ENCODE assay signal across 13 cellular contexts in the genomic region with DNA sequence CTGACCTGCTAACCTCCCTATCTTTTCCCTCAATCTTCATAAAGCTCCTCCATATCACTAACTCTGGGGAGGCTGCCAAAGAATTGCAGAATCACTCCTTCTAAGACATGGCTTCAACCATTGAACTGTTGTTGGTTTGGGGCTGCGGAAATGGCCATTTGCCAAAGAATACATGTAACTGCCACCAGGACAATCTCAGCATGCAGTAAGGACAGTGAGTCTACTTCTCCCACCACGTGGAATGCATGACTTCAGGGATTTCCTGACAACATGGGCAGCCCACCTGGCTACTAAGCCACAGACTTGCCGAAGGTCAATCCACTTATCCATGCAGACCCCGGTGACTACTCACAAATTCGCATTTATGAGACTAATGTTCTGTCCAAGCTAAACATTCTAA.
"Had no signal": no experiment of that assay in that cellular context is flagged by ENCODE, and none has a peak within 500 bp of the region (broad histone marks: within the 10 kb centered on the region; RNA-seq: fewer than 3 reads in every experiment).

No MANE protein-coding gene starts in this region.

- H3K27me3 Mint-ChIP-seq: activated naive CD4-positive, alpha-beta T cell treated with anti-CD3 and anti-CD28 coated beads, Interleukin-2, amount 10 ng/mL, durations not matched to agents 7 days and 5 days had no signal

- H3K9me3 ChIP-seq: psoas muscle, sigmoid colon, transverse colon had no signal

- H3K27ac ChIP-seq: psoas muscle, sigmoid colon, transverse colon had no signal

- H3K27me3 ChIP-seq: sigmoid colon, transverse colon had no signal

- H3K4me1 Mint-ChIP-seq: activated naive CD4-positive, alpha-beta T cell treated with anti-CD3 and anti-CD28 coated beads, Interleukin-2, amount 10 ng/mL, durations not matched to agents 7 days and 5 days; natural killer cell; stimulated activated naive B cell treated with anti-CD40 and anti-IgM and Interleukin-4, amounts not matched to agents 10 μg/mL and 1 μg/mL and 100 μg/mL, for 72 hours; WTC11 had no signal

- H3K36me3 ChIP-seq: sigmoid colon, transverse colon had no signal

- H3K36me3 Mint-ChIP-seq: activated naive CD4-positive, alpha-beta T cell treated with anti-CD3 and anti-CD28 coated beads, Interleukin-2, amount 10 ng/mL, durations not matched to agents 7 days and 5 days; natural killer cell; stimulated activated naive B cell treated with anti-CD40 and anti-IgM and Interleukin-4, amounts not matched to agents 10 μg/mL and 1 μg/mL and 100 μg/mL, for 72 hours; WTC11 had no signal

- ATAC-seq: left cardiac atrium; natural killer cell; psoas muscle; stimulated activated naive B cell treated with anti-CD40 and anti-IgM and Interleukin-4, amounts not matched to agents 10 μg/mL and 1 μg/mL and 100 μg/mL, for 72 hours; WTC11 had no signal

- DNase-seq: activated CD4-positive, alpha-beta T cell treated with anti-CD3 and anti-CD28 coated beads for 48 hours; activated CD8-positive, alpha-beta memory T cell treated with anti-CD3 and anti-CD28 coated beads for 24 hours; activated naive CD4-positive, alpha-beta T cell treated with anti-CD3 and anti-CD28 coated beads, Interleukin-2, amount 10 ng/mL, durations not matched to agents 7 days and 5 days; hippocampal formation; left cardiac atrium; natural killer cell; psoas muscle; sigmoid colon; stimulated activated CD4-positive, alpha-beta T cell treated with anti-CD3 and anti-CD28 coated beads, Interleukin-2, amount 100 ng/mL, for 24 hours; stimulated activated naive B cell treated with anti-CD40 and anti-IgM and Interleukin-4, amounts not matched to agents 10 μg/mL and 1 μg/mL and 100 μg/mL, for 72 hours; transverse colon had no signal

- H3K9me3 Mint-ChIP-seq: activated naive CD4-positive, alpha-beta T cell treated with anti-CD3 and anti-CD28 coated beads, Interleukin-2, amount 10 ng/mL, durations not matched to agents 7 days and 5 days; natural killer cell; stimulated activated naive B cell treated with anti-CD40 and anti-IgM and Interleukin-4, amounts not matched to agents 10 μg/mL and 1 μg/mL and 100 μg/mL, for 72 hours; T-helper 1 cell treated with Interleukin-12 subunit alpha and Interleukin-12 subunit beta and Interleukin-4 antibody, amounts not matched to agents 30 μg/mL and 1 μg/mL, for 36 hours had no signal

- H3K4me1 ChIP-seq: psoas muscle, sigmoid colon, transverse colon had no signal

- H3K4me3 ChIP-seq: psoas muscle, sigmoid colon, transverse colon had no signal

- H3K27ac Mint-ChIP-seq: activated naive CD4-positive, alpha-beta T cell treated with anti-CD3 and anti-CD28 coated beads, Interleukin-2, amount 10 ng/mL, durations not matched to agents 7 days and 5 days; natural killer cell; stimulated activated naive B cell treated with anti-CD40 and anti-IgM and Interleukin-4, amounts not matched to agents 10 μg/mL and 1 μg/mL and 100 μg/mL, for 72 hours; T-helper 1 cell treated with Interleukin-12 subunit alpha and Interleukin-12 subunit beta and Interleukin-4 antibody, amounts not matched to agents 30 μg/mL and 1 μg/mL, for 36 hours; WTC11 had no signal

- H3K4me3 Mint-ChIP-seq: activated naive CD4-positive, alpha-beta T cell treated with anti-CD3 and anti-CD28 coated beads, Interleukin-2, amount 10 ng/mL, durations not matched to agents 7 days and 5 days; natural killer cell; stimulated activated naive B cell treated with anti-CD40 and anti-IgM and Interleukin-4, amounts not matched to agents 10 μg/mL and 1 μg/mL and 100 μg/mL, for 72 hours; T-helper 1 cell treated with Interleukin-12 subunit alpha and Interleukin-12 subunit beta and Interleukin-4 antibody, amounts not matched to agents 30 μg/mL and 1 μg/mL, for 36 hours; WTC11 had no signal
